In the genomic region with DNA sequence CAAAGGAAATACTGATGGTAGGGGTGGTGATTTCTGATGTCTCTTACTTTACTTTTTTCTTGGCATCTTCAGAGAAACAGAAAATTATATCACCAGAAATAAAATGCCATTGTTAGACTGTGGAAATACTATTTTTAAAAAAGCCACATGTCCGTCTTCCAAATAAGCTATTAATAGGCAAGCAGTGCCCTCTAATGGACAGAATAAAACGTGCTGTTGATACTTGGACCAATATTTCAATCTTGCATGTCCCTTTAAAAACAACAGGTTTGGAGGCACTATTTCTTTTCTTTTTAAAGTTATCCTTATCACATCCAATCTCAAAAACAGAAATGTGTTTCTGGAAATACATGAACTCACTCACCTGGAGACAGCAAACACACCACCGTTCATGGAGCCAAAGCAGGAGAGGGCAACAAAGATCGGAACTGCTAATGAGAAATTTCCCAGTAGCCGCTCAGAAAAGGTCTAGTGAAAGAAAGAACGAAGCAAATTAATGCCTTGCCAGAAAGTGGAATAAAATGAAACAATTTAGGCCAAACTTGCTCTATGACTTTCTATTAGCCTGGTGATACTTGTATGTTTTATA, we compare ENCODE assay signal across 8 cellular contexts. TPM values are rescaled to one million over a fixed set of nuclear protein-coding genes. Genes with fewer than 3 reads are reported as not detected.
DNase-seq lines count a peak whose midpoint lies in the region; ATAC-seq and TF ChIP-seq lines count a peak whose summit lies in the region.

No MANE protein-coding gene starts in this region.

- H3K9me2 ChIP-seq in PC-3 (replicated peaks; ENCODE audit: low read length): no peaks in the 10 kb centered on the region

- no peak overlapping the region for H3K4me3 Mint-ChIP-seq in activated CD8-positive, alpha-beta T cell treated with anti-CD3 and anti-CD28 coated beads for 36 hours
- no peak overlapping the region for H3K4me3 Mint-ChIP-seq in activated CD8-positive, alpha-beta T cell treated with anti-CD3 and anti-CD28 coated beads, Interleukin-2, amount 10 ng/mL, durations not matched to agents 7 days and 5 days
- H3K4me3 Mint-ChIP-seq in neural progenitor cell: no peak overlapping the region
- no peak overlapping the region for H3K4me3 Mint-ChIP-seq in activated naive CD8-positive, alpha-beta T cell treated with anti-CD3 and anti-CD28 coated beads, Interleukin-2, amount 50 U/mL, for 24 hours

- no peaks in the 10 kb centered on the region for H3K9me3 Mint-ChIP-seq in activated CD8-positive, alpha-beta T cell treated with anti-CD3 and anti-CD28 coated beads for 36 hours
- no peaks in the 10 kb centered on the region for H3K9me3 Mint-ChIP-seq in activated CD8-positive, alpha-beta T cell treated with anti-CD3 and anti-CD28 coated beads, Interleukin-2, amount 10 ng/mL, durations not matched to agents 7 days and 5 days (ENCODE audit: insufficient read depth)
- H3K9me3 Mint-ChIP-seq in neural progenitor cell: no peaks in the 10 kb centered on the region
- no peaks in the 10 kb centered on the region for H3K9me3 Mint-ChIP-seq in activated naive CD8-positive, alpha-beta T cell treated with anti-CD3 and anti-CD28 coated beads, Interleukin-2, amount 50 U/mL, for 24 hours

- H3K27ac ChIP-seq in PC-3 (ENCODE audit: low read length) (no peak overlapping the region), neural progenitor cell (no peak overlapping the region)

- ATAC-seq in activated CD8-positive, alpha-beta T cell treated with anti-CD3 and anti-CD28 coated beads for 36 hours: no peak
- no peak for ATAC-seq in activated CD8-positive, alpha-beta T cell treated with anti-CD3 and anti-CD28 coated beads, Interleukin-2, amount 10 ng/mL, durations not matched to agents 7 days and 5 days
- ATAC-seq in HG03196 (IDR thresholded peaks at IDR 0.05; ENCODE audit: unreplicated experiment) (peak; percentile 44), PC-3 (peak; percentile 15; the same call in 1 of the 2 replicates)
- no peak for ATAC-seq in activated naive CD8-positive, alpha-beta T cell treated with anti-CD3 and anti-CD28 coated beads, Interleukin-2, amount 50 U/mL, for 24 hours

- CTCF ChIA-PET in activated CD8-positive, alpha-beta T cell treated with anti-CD3 and anti-CD28 coated beads for 36 hours (lab: Charles Lee): no interaction called here
- CTCF ChIA-PET in activated CD8-positive, alpha-beta T cell treated with anti-CD3 and anti-CD28 coated beads, Interleukin-2, amount 10 ng/mL, durations not matched to agents 7 days and 5 days (lab: Charles Lee): interaction anchor here (0.7 to 1.2 kb wide), 5 partner anchors 9 to 93 kb away, joined by 3 to 5 read pairs (median 3); partner anchors contain the start of gene SLC7A11
- CTCF ChIA-PET in PC-3 (lab: Charles Lee): interaction anchor here (1.2 to 1.7 kb wide), 3 partner anchors 93 to 339 kb away, joined by 3 to 8 read pairs (median 3); no protein-coding TSS in a partner anchor

- H3K79me2 ChIP-seq in PC-3 (ENCODE audit: low read length) (no peaks in the 10 kb centered on the region), neural progenitor cell (ENCODE audit: low read depth) (no peaks in the 10 kb centered on the region)

- H3K27me3 ChIP-seq in PC-3 (ENCODE audit: low read length) (no peaks in the 10 kb centered on the region), neural progenitor cell (no peaks in the 10 kb centered on the region)

- no peaks in the 10 kb centered on the region for H3K27me3 Mint-ChIP-seq in activated CD8-positive, alpha-beta T cell treated with anti-CD3 and anti-CD28 coated beads for 36 hours
- H3K27me3 Mint-ChIP-seq in activated CD8-positive, alpha-beta T cell treated with anti-CD3 and anti-CD28 coated beads, Interleukin-2, amount 10 ng/mL, durations not matched to agents 7 days and 5 days (ENCODE audit: low read depth): no peaks in the 10 kb centered on the region
- H3K27me3 Mint-ChIP-seq in neural progenitor cell (ENCODE audit: insufficient read depth, low read depth): peaks cover 2% of the 10 kb centered on the region
- H3K27me3 Mint-ChIP-seq in activated naive CD8-positive, alpha-beta T cell treated with anti-CD3 and anti-CD28 coated beads, Interleukin-2, amount 50 U/mL, for 24 hours: no peaks in the 10 kb centered on the region

- POLR2A ChIA-PET in activated CD8-positive, alpha-beta T cell treated with anti-CD3 and anti-CD28 coated beads for 36 hours (lab: Charles Lee): no interaction called here
- POLR2A ChIA-PET in activated CD8-positive, alpha-beta T cell treated with anti-CD3 and anti-CD28 coated beads, Interleukin-2, amount 10 ng/mL, durations not matched to agents 7 days and 5 days (lab: Charles Lee): no interaction called here
- POLR2A ChIA-PET in PC-3 (lab: Charles Lee; ENCODE audit: unreplicated experiment): no interaction called here

- no peak overlapping the region for H3K4me3 ChIP-seq in PC-3 (ENCODE audit: low read length)
- H3K4me3 ChIP-seq in neural progenitor cell: no peak overlapping the region

- H3K36me3 Mint-ChIP-seq in activated CD8-positive, alpha-beta T cell treated with anti-CD3 and anti-CD28 coated beads for 36 hours (ENCODE audit: low read depth): no peaks in the 10 kb centered on the region
- peaks cover 2% of the 10 kb centered on the region for H3K36me3 Mint-ChIP-seq in activated CD8-positive, alpha-beta T cell treated with anti-CD3 and anti-CD28 coated beads, Interleukin-2, amount 10 ng/mL, durations not matched to agents 7 days and 5 days (ENCODE audit: low read depth)
- peaks cover 8% of the 10 kb centered on the region for H3K36me3 Mint-ChIP-seq in neural progenitor cell
- H3K36me3 Mint-ChIP-seq in activated naive CD8-positive, alpha-beta T cell treated with anti-CD3 and anti-CD28 coated beads, Interleukin-2, amount 50 U/mL, for 24 hours (ENCODE audit: low read depth): no peaks in the 10 kb centered on the region

- H3F3A ChIP-seq in PC-3 (ENCODE audit: low read length, unreplicated experiment): no peaks in the 10 kb centered on the region
- H3F3A ChIP-seq in neural progenitor cell (ENCODE audit: low read depth): no peaks in the 10 kb centered on the region

- no peaks in the 10 kb centered on the region for H3K4me1 ChIP-seq in PC-3 (ENCODE audit: insufficient read depth, low read length)
- H3K4me1 ChIP-seq in neural progenitor cell: no peaks in the 10 kb centered on the region

- no peak overlapping the region for H3K27ac Mint-ChIP-seq in activated CD8-positive, alpha-beta T cell treated with anti-CD3 and anti-CD28 coated beads for 36 hours
- no peak overlapping the region for H3K27ac Mint-ChIP-seq in activated CD8-positive, alpha-beta T cell treated with anti-CD3 and anti-CD28 coated beads, Interleukin-2, amount 10 ng/mL, durations not matched to agents 7 days and 5 days
- no peak overlapping the region for H3K27ac Mint-ChIP-seq in neural progenitor cell
- no peak overlapping the region for H3K27ac Mint-ChIP-seq in activated naive CD8-positive, alpha-beta T cell treated with anti-CD3 and anti-CD28 coated beads, Interleukin-2, amount 50 U/mL, for 24 hours

- no peak overlapping the region for H3K9ac ChIP-seq in PC-3 (ENCODE audit: low read length)
- no peak overlapping the region for H3K9ac ChIP-seq in neural progenitor cell

- no peak for DNase-seq in activated CD8-positive, alpha-beta T cell treated with anti-CD3 and anti-CD28 coated beads for 36 hours
- DNase-seq in activated CD8-positive, alpha-beta T cell treated with anti-CD3 and anti-CD28 coated beads, Interleukin-2, amount 10 ng/mL, durations not matched to agents 7 days and 5 days: no peak
- DNase-seq in PC-3 (peak; percentile 67), erythroblast (lab: John Stamatoyannopoulos, UW) (peak; percentile 38 to 51), neural progenitor cell (ENCODE audit: low spot score) (peak; percentile 52), GOT3 (lab: John Stamatoyannopoulos, UW) (no peak)
- no peak for DNase-seq in activated naive CD8-positive, alpha-beta T cell treated with anti-CD3 and anti-CD28 coated beads, Interleukin-2, amount 50 U/mL, for 24 hours

- H3K36me3 ChIP-seq in PC-3 (ENCODE audit: low read depth, low read length) (peaks cover 18% of the 10 kb centered on the region), neural progenitor cell (no peaks in the 10 kb centered on the region)

- H3K9me3 ChIP-seq in PC-3 (ENCODE audit: low read length) (no peaks in the 10 kb centered on the region), neural progenitor cell (ENCODE audit: low read depth) (no peaks in the 10 kb centered on the region)

- BruUV-seq in PC-3 (replicated peaks; lab: Mats Ljungman, UMichigan): no TSS peak

- intact Hi-C loops in activated CD8-positive, alpha-beta T cell treated with anti-CD3 and anti-CD28 coated beads for 36 hours (cut with micrococcal nuclease): no loop called here
- intact Hi-C loops in PC-3 (cut with micrococcal nuclease): loop anchor here (5.0 to 10.0 kb wide), 4 partner anchors 91 to 499 kb away; no protein-coding TSS in a partner anchor

- H4K20me1 ChIP-seq in PC-3 (ENCODE audit: low read length) (no peaks in the 10 kb centered on the region), neural progenitor cell (ENCODE audit: low read depth) (no peaks in the 10 kb centered on the region)

- H3K4me2 ChIP-seq in PC-3 (ENCODE audit: low read length): no peak overlapping the region
- no peak overlapping the region for H3K4me2 ChIP-seq in neural progenitor cell

- TF ChIP-seq CTCF in activated CD8-positive, alpha-beta T cell treated with anti-CD3 and anti-CD28 coated beads for 36 hours (IDR thresholded peaks at IDR 0.05): peak; percentile 40
- TF ChIP-seq CTCF in PC-3 (conservative IDR thresholded peaks at IDR 0.05; ENCODE audit: low read depth, low read length) (peak; percentile 73), neural progenitor cell (IDR thresholded peaks at IDR 0.05) (peak; percentile 81)

- no peak for TF ChIP-seq POLR2A in erythroblast (IDR thresholded peaks at IDR 0.05; ENCODE audit: low read length)

- H3K4me1 Mint-ChIP-seq in activated CD8-positive, alpha-beta T cell treated with anti-CD3 and anti-CD28 coated beads for 36 hours (ENCODE audit: low read depth): no peaks in the 10 kb centered on the region
- no peaks in the 10 kb centered on the region for H3K4me1 Mint-ChIP-seq in activated CD8-positive, alpha-beta T cell treated with anti-CD3 and anti-CD28 coated beads, Interleukin-2, amount 10 ng/mL, durations not matched to agents 7 days and 5 days (ENCODE audit: low read depth)
- peaks cover 38% of the 10 kb centered on the region for H3K4me1 Mint-ChIP-seq in neural progenitor cell
- no peaks in the 10 kb centered on the region for H3K4me1 Mint-ChIP-seq in activated naive CD8-positive, alpha-beta T cell treated with anti-CD3 and anti-CD28 coated beads, Interleukin-2, amount 50 U/mL, for 24 hours

- H2AFZ ChIP-seq in PC-3 (ENCODE audit: low read length) (no peak overlapping the region), neural progenitor cell (replicated peaks) (peak overlapping the region; percentile 58)

RNA-seq across cellular contexts. Expression of gene SLC7A11, which starts 59.2 kb away (rescaled TPM):
- 1 to 10 TPM; 3.7 to 4.5 TPM for total RNA-seq in activated CD8-positive, alpha-beta T cell treated with anti-CD3 and anti-CD28 coated beads for 36 hours
- total RNA-seq in activated CD8-positive, alpha-beta T cell treated with anti-CD3 and anti-CD28 coated beads, Interleukin-2, amount 10 ng/mL, durations not matched to agents 7 days and 5 days: 1 to 10 TPM; 1.2 to 1.4 TPM
- 13.3 and 14.0 TPM in 2 replicates for total RNA-seq in PC-3 (2014; rRNA removed)
- 7.0 and 9.6 TPM in 2 replicates for total RNA-seq in neural progenitor cell (ENCODE audit: low replicate concordance)

Comparison
In these comparisons a context has a peak if more than half of its experiments do, and no peak if none do; other contexts are left out.
1. ATAC-seq: peak in HG03196 (single experiment) and PC-3 (single experiment); none in activated CD8-positive, alpha-beta T cell treated with anti-CD3 and anti-CD28 coated beads for 36 hours (single experiment), activated CD8-positive, alpha-beta T cell treated with anti-CD3 and anti-CD28 coated beads, Interleukin-2, amount 10 ng/mL, durations not matched to agents 7 days and 5 days (single experiment) and activated naive CD8-positive, alpha-beta T cell treated with anti-CD3 and anti-CD28 coated beads, Interleukin-2, amount 50 U/mL, for 24 hours (single experiment).
2. DNase-seq: peak in PC-3 (single experiment), erythroblast (2 of 2) and neural progenitor cell (single experiment); none in activated CD8-positive, alpha-beta T cell treated with anti-CD3 and anti-CD28 coated beads for 36 hours (single experiment), activated CD8-positive, alpha-beta T cell treated with anti-CD3 and anti-CD28 coated beads, Interleukin-2, amount 10 ng/mL, durations not matched to agents 7 days and 5 days (single experiment), activated naive CD8-positive, alpha-beta T cell treated with anti-CD3 and anti-CD28 coated beads, Interleukin-2, amount 50 U/mL, for 24 hours (single experiment) and GOT3 (single experiment).
3. Peak in every context shown above with its lines, with median percentiles within 50 percentile points of each other: CTCF ChIP-seq.